ENCODE assay signal across 1 cellular context in the genomic region with DNA sequence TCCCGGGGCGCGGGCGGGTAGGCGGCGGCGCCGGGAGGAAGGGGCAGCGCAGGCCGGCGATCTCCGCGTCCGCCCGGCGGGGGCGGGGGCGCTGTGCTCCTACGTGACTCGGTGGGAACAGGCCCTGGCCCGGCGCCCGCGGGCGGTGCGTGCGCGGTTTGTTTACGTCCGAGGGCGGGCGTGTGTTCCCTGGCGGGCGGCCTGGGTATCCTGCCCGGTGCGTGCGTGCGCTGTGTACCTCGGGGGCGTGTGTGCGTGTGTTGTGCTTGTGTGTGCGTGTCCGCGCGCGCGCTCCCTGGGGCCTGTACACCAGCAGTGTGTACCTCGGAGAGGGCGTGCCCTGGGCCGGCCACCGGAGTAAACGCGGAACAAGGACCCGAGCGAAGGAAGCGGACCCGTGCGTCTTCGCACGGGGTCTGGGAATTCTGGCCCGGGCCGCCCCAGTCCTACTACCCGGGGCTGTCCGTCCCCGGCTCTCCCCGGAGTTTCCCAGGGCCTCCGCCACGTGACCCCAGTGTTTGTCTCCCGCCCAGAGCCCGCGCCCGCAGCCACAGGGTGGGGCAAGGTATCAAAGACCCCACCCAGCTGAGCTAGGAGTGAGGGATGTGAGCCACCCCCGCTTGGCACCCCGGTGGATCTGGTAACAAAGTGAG.
TF ChIP-seq lines count a peak whose summit lies in the region.

No MANE protein-coding gene starts in this region.

TF ChIP-seq in HEK293, 187 proteins besides CTCF, POLR2A, EP300 and RAD21 (continued from another document):
- TF ChIP-seq, protein P1, sequence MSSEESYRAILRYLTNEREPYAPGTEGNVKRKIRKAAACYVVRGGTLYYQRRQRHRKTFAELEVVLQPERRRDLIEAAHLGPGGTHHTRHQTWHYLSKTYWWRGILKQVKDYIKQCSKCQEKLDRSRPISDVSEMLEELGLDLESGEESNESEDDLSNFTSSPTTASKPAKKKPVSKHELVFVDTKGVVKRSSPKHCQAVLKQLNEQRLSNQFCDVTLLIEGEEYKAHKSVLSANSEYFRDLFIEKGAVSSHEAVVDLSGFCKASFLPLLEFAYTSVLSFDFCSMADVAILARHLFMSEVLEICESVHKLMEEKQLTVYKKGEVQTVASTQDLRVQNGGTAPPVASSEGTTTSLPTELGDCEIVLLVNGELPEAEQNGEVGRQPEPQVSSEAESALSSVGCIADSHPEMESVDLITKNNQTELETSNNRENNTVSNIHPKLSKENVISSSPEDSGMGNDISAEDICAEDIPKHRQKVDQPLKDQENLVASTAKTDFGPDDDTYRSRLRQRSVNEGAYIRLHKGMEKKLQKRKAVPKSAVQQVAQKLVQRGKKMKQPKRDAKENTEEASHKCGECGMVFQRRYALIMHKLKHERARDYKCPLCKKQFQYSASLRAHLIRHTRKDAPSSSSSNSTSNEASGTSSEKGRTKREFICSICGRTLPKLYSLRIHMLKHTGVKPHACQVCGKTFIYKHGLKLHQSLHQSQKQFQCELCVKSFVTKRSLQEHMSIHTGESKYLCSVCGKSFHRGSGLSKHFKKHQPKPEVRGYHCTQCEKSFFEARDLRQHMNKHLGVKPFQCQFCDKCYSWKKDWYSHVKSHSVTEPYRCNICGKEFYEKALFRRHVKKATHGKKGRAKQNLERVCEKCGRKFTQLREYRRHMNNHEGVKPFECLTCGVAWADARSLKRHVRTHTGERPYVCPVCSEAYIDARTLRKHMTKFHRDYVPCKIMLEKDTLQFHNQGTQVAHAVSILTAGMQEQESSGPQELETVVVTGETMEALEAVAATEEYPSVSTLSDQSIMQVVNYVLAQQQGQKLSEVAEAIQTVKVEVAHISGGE (tag by site-specific recombination; conservative IDR thresholded peaks at IDR 0.05; ENCODE audit: low read depth): no peak
- TF ChIP-seq ZNF530 (tag by site-specific recombination; IDR thresholded peaks at IDR 0.05; ENCODE audit: low read depth): no peak
- TF ChIP-seq, protein P2, sequence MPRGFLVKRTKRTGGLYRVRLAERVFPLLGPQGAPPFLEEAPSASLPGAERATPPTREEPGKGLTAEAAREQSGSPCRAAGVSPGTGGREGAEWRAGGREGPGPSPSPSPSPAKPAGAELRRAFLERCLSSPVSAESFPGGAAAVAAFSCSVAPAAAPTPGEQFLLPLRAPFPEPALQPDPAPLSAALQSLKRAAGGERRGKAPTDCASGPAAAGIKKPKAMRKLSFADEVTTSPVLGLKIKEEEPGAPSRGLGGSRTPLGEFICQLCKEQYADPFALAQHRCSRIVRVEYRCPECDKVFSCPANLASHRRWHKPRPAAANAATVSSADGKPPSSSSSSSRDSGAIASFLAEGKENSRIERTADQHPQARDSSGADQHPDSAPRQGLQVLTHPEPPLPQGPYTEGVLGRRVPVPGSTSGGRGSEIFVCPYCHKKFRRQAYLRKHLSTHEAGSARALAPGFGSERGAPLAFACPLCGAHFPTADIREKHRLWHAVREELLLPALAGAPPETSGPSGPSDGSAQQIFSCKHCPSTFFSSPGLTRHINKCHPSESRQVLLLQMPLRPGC (tag by site-specific recombination; IDR thresholded peaks at IDR 0.05): no peak
- no peak for TF ChIP-seq ZBTB21 (tag by site-specific recombination; IDR thresholded peaks at IDR 0.05)
- no peak for TF ChIP-seq ZNF202 (tag by site-specific recombination; IDR thresholded peaks at IDR 0.05; ENCODE audit: borderline replicate concordance)
TF ChIP-seq in HEK293: peak in this region for 36.
